In genomic region chr12:132045751-132046150, GRCh38 we compare ENCODE assay signal across 2 cellular contexts.
TF ChIP-seq lines count a peak whose summit lies in the region.

No MANE protein-coding gene starts in this region.

TF ChIP-seq in GM23338, 12 proteins besides CTCF, POLR2A, EP300 and RAD21 (continued from another document):
- no peak for TF ChIP-seq REST (IDR thresholded peaks at IDR 0.05; ENCODE audit: unreplicated experiment)
- TF ChIP-seq CREB1 (CRISPR knock-in tag; IDR thresholded peaks at IDR 0.05; ENCODE audit: low read depth), result no peak
- no peak for TF ChIP-seq ZNF462 (CRISPR knock-in tag; IDR thresholded peaks at IDR 0.05)
- TF ChIP-seq NANOG (IDR thresholded peaks at IDR 0.05; ENCODE audit: borderline replicate concordance), result no peak
- TF ChIP-seq POLR2AphosphoS5 (IDR thresholded peaks at IDR 0.05; ENCODE audit: low read depth), result no peak
- TF ChIP-seq ETS1 (IDR thresholded peaks at IDR 0.05), result no peak
- TF ChIP-seq EZH2phosphoT487 (IDR thresholded peaks at IDR 0.05; ENCODE audit: unreplicated experiment), result no peak

TF ChIP-seq in WTC11, 78 proteins besides CTCF, POLR2A, EP300 and RAD21 (continued from another document):
- TF ChIP-seq MXD4 (CRISPR knock-in tag; IDR thresholded peaks at IDR 0.05; ENCODE audit: borderline replicate concordance) (no peak), ELF4 (CRISPR knock-in tag; IDR thresholded peaks at IDR 0.05; ENCODE audit: low read depth) (no peak), SP1 (CRISPR knock-in tag; conservative IDR thresholded peaks at IDR 0.05) (no peak), ATF2 (CRISPR knock-in tag; IDR thresholded peaks at IDR 0.05; ENCODE audit: borderline replicate concordance, low read depth) (no peak)
